ENCODE assay signal across 16 cellular contexts in the genomic region with DNA sequence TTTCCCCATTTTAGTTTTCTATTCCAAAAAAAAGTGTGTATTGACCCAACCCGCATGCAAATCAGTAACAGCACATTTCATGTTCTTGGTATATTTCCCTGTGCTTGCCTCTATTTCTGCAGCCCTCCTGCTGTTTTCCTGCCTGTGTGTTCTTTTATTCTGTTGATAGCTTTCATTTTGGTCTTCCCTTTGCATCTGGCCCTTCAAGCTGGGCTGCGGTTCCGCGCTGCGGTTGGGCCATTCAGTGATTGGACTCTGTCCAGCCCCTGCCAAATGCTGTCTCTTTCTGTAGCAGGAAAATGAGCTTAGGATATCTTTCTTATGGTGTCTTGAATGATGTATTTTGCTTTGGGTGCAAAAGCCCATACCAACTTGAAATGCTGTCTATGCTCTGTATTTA. TPM values are rescaled to one million over a fixed set of nuclear protein-coding genes. Genes with fewer than 3 reads are reported as not detected.
DNase-seq lines count a peak whose midpoint lies in the region; ATAC-seq and TF ChIP-seq lines count a peak whose summit lies in the region.
"Had no signal": no experiment of that assay in that cellular context is flagged by ENCODE, and none has a peak within 500 bp of the region (broad histone marks: within the 10 kb centered on the region; RNA-seq: fewer than 3 reads in every experiment).

No MANE protein-coding gene starts in this region.

- peaks cover 6% of the 10 kb centered on the region for H3K4me1 Mint-ChIP-seq in nephron
- no peaks in the 10 kb centered on the region for H3K4me1 Mint-ChIP-seq in activated CD8-positive, alpha-beta T cell treated with anti-CD3 and anti-CD28 coated beads, Interleukin-2, amount 10 ng/mL, durations not matched to agents 7 days and 5 days (ENCODE audit: low read depth)
- no peaks in the 10 kb centered on the region for H3K4me1 Mint-ChIP-seq in activated T-cell treated with anti-CD3 and anti-CD28 coated beads, Interleukin-2, amount 50 U/mL, for 4 hours (ENCODE audit: low read depth)
- H3K4me1 Mint-ChIP-seq: activated naive CD4-positive, alpha-beta T cell treated with anti-CD3 and anti-CD28 coated beads, Interleukin-2, amount 50 U/mL, for 24 hours; naive thymus-derived CD4-positive, alpha-beta T cell had no signal

- H3K4me3 ChIP-seq in astrocyte of the spinal cord (ENCODE audit: low read depth, low read length): no peak overlapping the region
- H3K4me3 ChIP-seq: BLaER1 treated with 17β-estradiol and CSF1 and Interleukin-3, amounts not matched to agents 10 nM and 100 nM; GM23338 had no signal

- no peaks in the 10 kb centered on the region for H3K9me3 Mint-ChIP-seq in nephron
- no peaks in the 10 kb centered on the region for H3K9me3 Mint-ChIP-seq in activated CD8-positive, alpha-beta T cell treated with anti-CD3 and anti-CD28 coated beads, Interleukin-2, amount 10 ng/mL, durations not matched to agents 7 days and 5 days (ENCODE audit: insufficient read depth)
- no peaks in the 10 kb centered on the region for H3K9me3 Mint-ChIP-seq in activated T-cell treated with anti-CD3 and anti-CD28 coated beads, Interleukin-2, amount 50 U/mL, for 4 hours
- H3K9me3 Mint-ChIP-seq: activated naive CD4-positive, alpha-beta T cell treated with anti-CD3 and anti-CD28 coated beads, Interleukin-2, amount 50 U/mL, for 24 hours; GM23338; naive thymus-derived CD4-positive, alpha-beta T cell had no signal

- CTCF ChIA-PET in activated CD8-positive, alpha-beta T cell treated with anti-CD3 and anti-CD28 coated beads, Interleukin-2, amount 10 ng/mL, durations not matched to agents 7 days and 5 days (lab: Charles Lee): no interaction called here

- in situ Hi-C loops in astrocyte of the spinal cord (cut with HindIII; ENCODE audit: low sequenced_read_pairs): loop anchor here (25.0 kb wide), 2 partner anchors 663 to 1113 kb away; no protein-coding TSS in a partner anchor

- ATAC-seq in activated CD8-positive, alpha-beta T cell treated with anti-CD3 and anti-CD28 coated beads, Interleukin-2, amount 10 ng/mL, durations not matched to agents 7 days and 5 days: no peak
- ATAC-seq in activated T-cell treated with anti-CD3 and anti-CD28 coated beads, Interleukin-2, amount 50 U/mL, for 4 hours: no peak
- ATAC-seq: foreskin keratinocyte; GM23338; naive thymus-derived CD4-positive, alpha-beta T cell had no signal

- DNase-seq in DMS 273 (lab: John Stamatoyannopoulos, UW; ENCODE audit: unreplicated experiment): peak; percentile 81
- DNase-seq in NCI-H128 (lab: John Stamatoyannopoulos, UW; ENCODE audit: unreplicated experiment): peak; percentile 30
- peak; percentile 89 for DNase-seq in astrocyte of the spinal cord (ENCODE audit: low read depth, low spot score)
- no peak for DNase-seq in stimulated activated CD4-positive, alpha-beta T cell treated with anti-CD3 and anti-CD28 coated beads, Interleukin-2, amount 100 ng/mL, for 24 hours
- DNase-seq in GM19238 (ENCODE audit: insufficient read length, low spot score): no peak
- no peak for DNase-seq in activated CD8-positive, alpha-beta T cell treated with anti-CD3 and anti-CD28 coated beads, Interleukin-2, amount 10 ng/mL, durations not matched to agents 7 days and 5 days
- no peak for DNase-seq in activated T-cell treated with anti-CD3 and anti-CD28 coated beads, Interleukin-2, amount 50 U/mL, for 4 hours
- DNase-seq: activated CD4-positive, alpha-beta T cell treated with anti-CD3 and anti-CD28 coated beads for 4 hours; foreskin keratinocyte; naive thymus-derived CD4-positive, alpha-beta T cell; retina; SHP77 had no signal

- H3K4me3 Mint-ChIP-seq in nephron: no peak overlapping the region
- no peak overlapping the region for H3K4me3 Mint-ChIP-seq in activated CD8-positive, alpha-beta T cell treated with anti-CD3 and anti-CD28 coated beads, Interleukin-2, amount 10 ng/mL, durations not matched to agents 7 days and 5 days
- H3K4me3 Mint-ChIP-seq in activated T-cell treated with anti-CD3 and anti-CD28 coated beads, Interleukin-2, amount 50 U/mL, for 4 hours: no peak overlapping the region
- H3K4me3 Mint-ChIP-seq: activated naive CD4-positive, alpha-beta T cell treated with anti-CD3 and anti-CD28 coated beads, Interleukin-2, amount 50 U/mL, for 24 hours; GM23338; naive thymus-derived CD4-positive, alpha-beta T cell had no signal

- H3K27me3 Mint-ChIP-seq in nephron (ENCODE audit: low read depth): no peaks in the 10 kb centered on the region
- H3K27me3 Mint-ChIP-seq in activated CD8-positive, alpha-beta T cell treated with anti-CD3 and anti-CD28 coated beads, Interleukin-2, amount 10 ng/mL, durations not matched to agents 7 days and 5 days (ENCODE audit: low read depth): peaks cover 26% of the 10 kb centered on the region
- no peaks in the 10 kb centered on the region for H3K27me3 Mint-ChIP-seq in activated T-cell treated with anti-CD3 and anti-CD28 coated beads, Interleukin-2, amount 50 U/mL, for 4 hours (ENCODE audit: low read depth)

- peak overlapping the region; percentile 1 to 42 (median 34) for H3K27ac Mint-ChIP-seq in nephron
- no peak overlapping the region for H3K27ac Mint-ChIP-seq in activated CD8-positive, alpha-beta T cell treated with anti-CD3 and anti-CD28 coated beads, Interleukin-2, amount 10 ng/mL, durations not matched to agents 7 days and 5 days
- H3K27ac Mint-ChIP-seq: activated naive CD4-positive, alpha-beta T cell treated with anti-CD3 and anti-CD28 coated beads, Interleukin-2, amount 50 U/mL, for 24 hours; GM23338; naive thymus-derived CD4-positive, alpha-beta T cell had no signal

- TF ChIP-seq CTCF in astrocyte of the spinal cord (IDR thresholded peaks at IDR 0.05; ENCODE audit: low read depth, low read length) (no peak), nephron (IDR thresholded peaks at IDR 0.05; ENCODE audit: unreplicated experiment in 3 of 3) (no peak)

- H3K36me3 Mint-ChIP-seq in nephron (ENCODE audit: low read depth): no peaks in the 10 kb centered on the region
- H3K36me3 Mint-ChIP-seq in activated CD8-positive, alpha-beta T cell treated with anti-CD3 and anti-CD28 coated beads, Interleukin-2, amount 10 ng/mL, durations not matched to agents 7 days and 5 days (ENCODE audit: low read depth): no peaks in the 10 kb centered on the region
- H3K36me3 Mint-ChIP-seq in activated T-cell treated with anti-CD3 and anti-CD28 coated beads, Interleukin-2, amount 50 U/mL, for 4 hours (ENCODE audit: insufficient read depth): no peaks in the 10 kb centered on the region
- H3K36me3 Mint-ChIP-seq: activated naive CD4-positive, alpha-beta T cell treated with anti-CD3 and anti-CD28 coated beads, Interleukin-2, amount 50 U/mL, for 24 hours; naive thymus-derived CD4-positive, alpha-beta T cell had no signal

- POLR2A ChIA-PET in activated CD8-positive, alpha-beta T cell treated with anti-CD3 and anti-CD28 coated beads, Interleukin-2, amount 10 ng/mL, durations not matched to agents 7 days and 5 days (lab: Charles Lee): no interaction called here

RNA-seq across cellular contexts. Expression of gene ZNF621, which starts 49.9 kb away (rescaled TPM):
- 10 to 100 TPM; 22.0 to 22.6 TPM for total RNA-seq in activated CD8-positive, alpha-beta T cell treated with anti-CD3 and anti-CD28 coated beads, Interleukin-2, amount 10 ng/mL, durations not matched to agents 7 days and 5 days
- 10 to 100 TPM; 10.4 to 11.8 (median 11.1) TPM for total RNA-seq in activated T-cell treated with anti-CD3 and anti-CD28 coated beads, Interleukin-2, amount 50 U/mL, for 4 hours

Comparison
In these comparisons a context has a peak if more than half of its experiments do, and no peak if none do; other contexts are left out.
1. DNase-seq: peak in DMS 273 (single experiment), NCI-H128 (single experiment) and astrocyte of the spinal cord (single experiment); none in stimulated activated CD4-positive, alpha-beta T cell treated with anti-CD3 and anti-CD28 coated beads, Interleukin-2, amount 100 ng/mL, for 24 hours (0 of 2), GM19238 (single experiment), activated CD8-positive, alpha-beta T cell treated with anti-CD3 and anti-CD28 coated beads, Interleukin-2, amount 10 ng/mL, durations not matched to agents 7 days and 5 days (single experiment) and activated T-cell treated with anti-CD3 and anti-CD28 coated beads, Interleukin-2, amount 50 U/mL, for 4 hours (single experiment).